8 cellular contexts compared by ENCODE assay signal in the genomic region with DNA sequence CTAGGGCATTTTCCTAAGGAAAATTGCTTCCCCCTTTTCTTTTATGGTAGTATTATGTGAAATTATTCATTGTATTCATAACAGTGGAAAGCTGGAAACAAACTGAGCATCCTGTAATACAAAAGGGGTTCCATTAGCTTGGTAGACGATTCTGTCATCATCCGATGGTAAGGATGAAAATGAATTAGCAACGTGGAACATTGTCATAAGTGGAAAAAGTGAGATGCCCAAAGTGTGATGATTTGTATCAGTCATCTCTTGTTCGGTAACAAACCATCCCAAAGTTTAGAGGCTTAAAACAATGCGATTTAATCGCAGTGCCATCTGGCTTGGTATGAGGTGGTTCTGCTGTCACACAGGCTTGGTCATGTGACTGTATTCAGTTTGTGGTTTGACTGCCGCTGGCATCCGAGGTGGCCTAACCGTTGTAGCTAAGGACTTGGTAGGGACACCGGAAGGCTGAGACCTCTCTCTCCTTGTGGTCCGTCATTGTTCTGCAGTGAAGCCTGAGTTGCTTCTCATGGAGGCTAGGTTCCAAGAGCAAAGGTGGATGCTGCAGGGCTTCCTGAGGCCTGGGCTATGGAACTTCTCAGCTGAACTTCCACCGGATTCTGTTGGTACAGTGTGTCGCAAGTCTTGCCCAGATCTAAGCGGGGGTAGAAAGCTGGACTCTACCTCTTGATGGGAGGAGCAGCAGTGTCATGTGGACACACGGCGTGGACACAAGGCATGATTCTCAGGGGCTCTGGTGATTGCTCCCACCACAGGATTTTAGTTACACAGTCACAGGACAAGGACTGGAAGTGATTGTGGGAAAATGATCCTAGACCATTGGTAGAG. TPM values are rescaled to one million over a fixed set of nuclear protein-coding genes. Genes with fewer than 3 reads are reported as not detected.
DNase-seq lines count a peak whose midpoint lies in the region; ATAC-seq and TF ChIP-seq lines count a peak whose summit lies in the region.

No MANE protein-coding gene starts in this region.

- H3K36me3 Mint-ChIP-seq in activated CD8-positive, alpha-beta T cell treated with anti-CD3 and anti-CD28 coated beads, Interleukin-2, amount 10 ng/mL, durations not matched to agents 7 days and 5 days (ENCODE audit: low read depth): peaks cover 7% of the 10 kb centered on the region
- H3K36me3 Mint-ChIP-seq in glutamatergic neuron (ENCODE audit: unreplicated experiment): peaks cover 5% of the 10 kb centered on the region
- H3K36me3 Mint-ChIP-seq in stimulated activated memory B cell treated with anti-CD40 and anti-IgM and Interleukin-4, amounts not matched to agents 10 μg/mL and 1 μg/mL and 100 μg/mL, for 72 hours: no peaks in the 10 kb centered on the region

- DNase-seq in NAMALWA (ENCODE audit: low spot score) (peak; percentile 82), glutamatergic neuron (no peak), NCI-H187 treated with DMSO at 0.1 percent for 48 hours (lab: John Stamatoyannopoulos, UW) (no peak), HPDE6-E6E7 (ENCODE audit: extremely low spot score) (no peak)
- peak; percentile 65 for DNase-seq in activated CD8-positive, alpha-beta T cell treated with anti-CD3 and anti-CD28 coated beads, Interleukin-2, amount 10 ng/mL, durations not matched to agents 7 days and 5 days
- DNase-seq in stimulated activated naive CD4-positive, alpha-beta T cell (lab: John Stamatoyannopoulos, UW): peak in 4 of 6 experiments; percentile 21 to 44 (median 39)

- H3K4me3 Mint-ChIP-seq in activated CD8-positive, alpha-beta T cell treated with anti-CD3 and anti-CD28 coated beads, Interleukin-2, amount 10 ng/mL, durations not matched to agents 7 days and 5 days: peak overlapping the region; percentile 58
- peak overlapping the region; percentile 38 for H3K4me3 Mint-ChIP-seq in glutamatergic neuron (ENCODE audit: unreplicated experiment)
- no peak overlapping the region for H3K4me3 Mint-ChIP-seq in stimulated activated memory B cell treated with anti-CD40 and anti-IgM and Interleukin-4, amounts not matched to agents 10 μg/mL and 1 μg/mL and 100 μg/mL, for 72 hours

- peak; percentile 73 for ATAC-seq in activated CD8-positive, alpha-beta T cell treated with anti-CD3 and anti-CD28 coated beads, Interleukin-2, amount 10 ng/mL, durations not matched to agents 7 days and 5 days
- no peak for ATAC-seq in GM21526 (IDR thresholded peaks at IDR 0.05; ENCODE audit: low FRiP score, unreplicated experiment)
- no peak for ATAC-seq in stimulated activated memory B cell treated with anti-CD40 and anti-IgM and Interleukin-4, amounts not matched to agents 10 μg/mL and 1 μg/mL and 100 μg/mL, for 72 hours

- H3K27ac Mint-ChIP-seq in activated CD8-positive, alpha-beta T cell treated with anti-CD3 and anti-CD28 coated beads, Interleukin-2, amount 10 ng/mL, durations not matched to agents 7 days and 5 days: peak overlapping the region; percentile 85
- peak overlapping the region; percentile 52 for H3K27ac Mint-ChIP-seq in glutamatergic neuron (ENCODE audit: unreplicated experiment)
- no peak overlapping the region for H3K27ac Mint-ChIP-seq in stimulated activated memory B cell treated with anti-CD40 and anti-IgM and Interleukin-4, amounts not matched to agents 10 μg/mL and 1 μg/mL and 100 μg/mL, for 72 hours

- no peaks in the 10 kb centered on the region for H3K27me3 Mint-ChIP-seq in activated CD8-positive, alpha-beta T cell treated with anti-CD3 and anti-CD28 coated beads, Interleukin-2, amount 10 ng/mL, durations not matched to agents 7 days and 5 days (ENCODE audit: low read depth)
- peaks cover 14% of the 10 kb centered on the region for H3K27me3 Mint-ChIP-seq in glutamatergic neuron (ENCODE audit: unreplicated experiment)
- no peaks in the 10 kb centered on the region for H3K27me3 Mint-ChIP-seq in stimulated activated memory B cell treated with anti-CD40 and anti-IgM and Interleukin-4, amounts not matched to agents 10 μg/mL and 1 μg/mL and 100 μg/mL, for 72 hours

- CTCF ChIA-PET in activated CD8-positive, alpha-beta T cell treated with anti-CD3 and anti-CD28 coated beads, Interleukin-2, amount 10 ng/mL, durations not matched to agents 7 days and 5 days (lab: Charles Lee): interaction anchor here (1.2 to 2.4 kb wide), 4 partner anchors 34 to 74 kb away, joined by 3 to 9 read pairs (median 4); no protein-coding TSS in a partner anchor

- no peak for TF ChIP-seq CTCF in glutamatergic neuron (IDR thresholded peaks at IDR 0.05; ENCODE audit: partially characterized antibody, unreplicated experiment)

- no peaks in the 10 kb centered on the region for H3K9me3 Mint-ChIP-seq in activated CD8-positive, alpha-beta T cell treated with anti-CD3 and anti-CD28 coated beads, Interleukin-2, amount 10 ng/mL, durations not matched to agents 7 days and 5 days (ENCODE audit: insufficient read depth)
- H3K9me3 Mint-ChIP-seq in glutamatergic neuron (ENCODE audit: unreplicated experiment): peaks cover 20% of the 10 kb centered on the region
- no peaks in the 10 kb centered on the region for H3K9me3 Mint-ChIP-seq in stimulated activated memory B cell treated with anti-CD40 and anti-IgM and Interleukin-4, amounts not matched to agents 10 μg/mL and 1 μg/mL and 100 μg/mL, for 72 hours

- POLR2A ChIA-PET in activated CD8-positive, alpha-beta T cell treated with anti-CD3 and anti-CD28 coated beads, Interleukin-2, amount 10 ng/mL, durations not matched to agents 7 days and 5 days (lab: Charles Lee): interaction anchor here (1.4 kb wide), 1 partner anchor 33 kb away, joined by 3 read pairs; no protein-coding TSS in a partner anchor

- H3K4me1 Mint-ChIP-seq in activated CD8-positive, alpha-beta T cell treated with anti-CD3 and anti-CD28 coated beads, Interleukin-2, amount 10 ng/mL, durations not matched to agents 7 days and 5 days (ENCODE audit: low read depth): peaks cover 68% of the 10 kb centered on the region
- H3K4me1 Mint-ChIP-seq in glutamatergic neuron (ENCODE audit: low read depth, unreplicated experiment): peaks cover 85% of the 10 kb centered on the region
- peaks cover 74% of the 10 kb centered on the region for H3K4me1 Mint-ChIP-seq in stimulated activated memory B cell treated with anti-CD40 and anti-IgM and Interleukin-4, amounts not matched to agents 10 μg/mL and 1 μg/mL and 100 μg/mL, for 72 hours

RNA-seq across cellular contexts. Expression of a gene that starts 36.2 kb away (rescaled TPM):
- total RNA-seq in activated CD8-positive, alpha-beta T cell treated with anti-CD3 and anti-CD28 coated beads, Interleukin-2, amount 10 ng/mL, durations not matched to agents 7 days and 5 days: 10 to 100 TPM; 31.1 to 31.9 TPM
- total RNA-seq in glutamatergic neuron (ENCODE audit: unreplicated experiment): 268 TPM

Comparison
In these comparisons a context has a peak if more than half of its experiments do, and no peak if none do; other contexts are left out.
1. DNase-seq: peak in NAMALWA (single experiment), activated CD8-positive, alpha-beta T cell treated with anti-CD3 and anti-CD28 coated beads, Interleukin-2, amount 10 ng/mL, durations not matched to agents 7 days and 5 days (single experiment) and stimulated activated naive CD4-positive, alpha-beta T cell (4 of 6); none in glutamatergic neuron (single experiment), NCI-H187 treated with DMSO at 0.1 percent for 48 hours (single experiment) and HPDE6-E6E7 (single experiment).